In genomic region chr5:175729829-175730277, GRCh38 we compare ENCODE assay signal across 8 cellular contexts.
DNase-seq lines count a peak whose midpoint lies in the region; ATAC-seq lines count a peak whose summit lies in the region.

No MANE protein-coding gene starts in this region.

- no peaks in the 10 kb centered on the region for H3K4me1 ChIP-seq in right cardiac atrium (ENCODE audit: control insufficient read depth, insufficient read depth, low read length)

- H3K27ac ChIP-seq in right cardiac atrium (ENCODE audit: low read length), result no peak overlapping the region

- no peaks in the 10 kb centered on the region for H3K27me3 ChIP-seq in right cardiac atrium (ENCODE audit: control insufficient read depth, insufficient read depth)

- no peaks in the 10 kb centered on the region for H3K36me3 Mint-ChIP-seq in T-helper 2 cell treated with Interferon-gamma antibody and Interleukin-4, amounts not matched to agents 5 μg/mL and 100 μg/mL, for 36 hours (ENCODE audit: low read depth)

- peaks cover 10% of the 10 kb centered on the region for H3K4me1 Mint-ChIP-seq in T-helper 2 cell treated with Interferon-gamma antibody and Interleukin-4, amounts not matched to agents 5 μg/mL and 100 μg/mL, for 36 hours (ENCODE audit: low read depth)

- H3K4me3 ChIP-seq in right cardiac atrium (ENCODE audit: low read length), result no peak overlapping the region

- intact Hi-C loops in right cardiac atrium (cut with DNase I), result loop anchor here in 1 of 4 donors (5.0 kb wide), 1 partner anchor 198 kb away; no protein-coding TSS in a partner anchor

- DNase-seq in GM03348 (ENCODE audit: low spot score), result peak; percentile 95
- DNase-seq in NCI-H1930 (lab: John Stamatoyannopoulos, UW), result peak; percentile 52 to 55
- DNase-seq in T-helper 2 cell treated with Interferon-gamma antibody and Interleukin-4, amounts not matched to agents 5 μg/mL and 100 μg/mL, for 36 hours (ENCODE audit: low spot score), result peak; percentile 79
- peak; percentile 45 to 97 (median 86) for DNase-seq in anterior cingulate cortex (lab: John Stamatoyannopoulos, UW)
- peak; percentile 84 to 96 (median 95) for DNase-seq in right cardiac atrium
- DNase-seq in retina, result peak; percentile 96

- WGBS in right cardiac atrium, result 7% methylated on average over 9 of the region's 9 CpGs

- H3K4me3 Mint-ChIP-seq in T-helper 2 cell treated with Interferon-gamma antibody and Interleukin-4, amounts not matched to agents 5 μg/mL and 100 μg/mL, for 36 hours, result peak overlapping the region; percentile 2

- peak; percentile 74 for ATAC-seq in HG02798 (IDR thresholded peaks at IDR 0.05; ENCODE audit: poor library complexity, unreplicated experiment)
- peak; percentile 89 to 95 for ATAC-seq in right cardiac atrium
- ATAC-seq in GM18858 (IDR thresholded peaks at IDR 0.05; ENCODE audit: unreplicated experiment), result no peak

- no peak overlapping the region for H3K27ac Mint-ChIP-seq in T-helper 2 cell treated with Interferon-gamma antibody and Interleukin-4, amounts not matched to agents 5 μg/mL and 100 μg/mL, for 36 hours

- H3K27me3 Mint-ChIP-seq in T-helper 2 cell treated with Interferon-gamma antibody and Interleukin-4, amounts not matched to agents 5 μg/mL and 100 μg/mL, for 36 hours (ENCODE audit: low read depth), result peaks cover 5% of the 10 kb centered on the region

- H3K9me3 Mint-ChIP-seq in T-helper 2 cell treated with Interferon-gamma antibody and Interleukin-4, amounts not matched to agents 5 μg/mL and 100 μg/mL, for 36 hours, result no peaks in the 10 kb centered on the region

- H3K9me3 ChIP-seq in right cardiac atrium (ENCODE audit: control insufficient read depth, low read length), result peaks cover 1% of the 10 kb centered on the region
